9 cellular contexts compared by ENCODE assay signal in genomic region chr1:218891577-218891976, GRCh38.
"Had no signal": no experiment of that assay in that cellular context is flagged by ENCODE, and none has a peak within 500 bp of the region (broad histone marks: within the 10 kb centered on the region; RNA-seq: fewer than 3 reads in every experiment).

No MANE protein-coding gene starts in this region.

- H3K9ac ChIP-seq: GM23248 had no signal

- H3K9me3 ChIP-seq: HAP-1 had no signal

- ATAC-seq: GM23338, HCT116 had no signal

- H3K36me3 ChIP-seq: HAP-1 had no signal

- H3K4me3 ChIP-seq: GM23248, GM23338, HAP-1 had no signal

- H3K27ac ChIP-seq: GM23248 had no signal

- H2AFZ ChIP-seq: GM23248, GM23338 had no signal

- H3K4me2 ChIP-seq: GM23338 had no signal

- DNase-seq: GM23248, GOT3, H7, H9, HCEC 1CT, HFFc6 had no signal
